In the genomic region with DNA sequence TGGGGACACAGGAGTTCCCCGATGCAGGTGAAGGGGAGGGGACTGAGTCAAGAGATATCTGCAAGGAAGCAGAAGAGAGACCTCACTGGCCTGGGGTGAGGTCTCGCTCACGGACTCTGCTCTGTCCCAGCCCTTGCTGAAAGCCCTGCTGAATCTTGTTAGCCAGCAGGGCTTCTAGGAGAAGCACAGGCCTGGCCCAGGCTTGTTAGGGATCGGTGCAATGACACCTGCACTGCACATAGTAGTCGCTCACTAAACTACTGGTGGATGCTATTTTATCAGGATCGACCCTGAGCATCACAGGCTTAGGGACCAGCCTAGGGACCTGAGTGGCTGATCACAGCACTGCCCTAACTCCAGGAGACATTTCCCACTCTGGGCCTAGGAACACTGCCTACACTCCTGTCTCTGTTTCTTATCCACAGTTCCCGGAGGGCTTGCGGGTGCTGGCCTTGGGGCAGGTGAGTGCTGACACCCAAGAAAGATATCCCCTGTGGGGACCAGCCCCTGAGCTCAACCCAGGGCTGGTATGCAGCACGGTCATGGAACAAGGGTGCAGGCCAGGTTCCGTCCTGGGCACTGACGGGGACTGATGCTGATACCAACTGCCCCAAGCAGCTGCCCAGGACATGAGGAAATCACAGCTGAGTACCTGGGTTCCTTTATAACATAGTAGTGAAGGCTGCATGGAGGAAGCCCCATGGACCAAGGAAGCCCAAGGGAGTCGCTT, we compare ENCODE assay signal across 23 cellular contexts. TPM values are rescaled to one million over a fixed set of nuclear protein-coding genes. Genes with fewer than 3 reads are reported as not detected.
"Had no signal": no experiment of that assay in that cellular context is flagged by ENCODE, and none has a peak within 500 bp of the region (broad histone marks: within the 10 kb centered on the region; RNA-seq: fewer than 3 reads in every experiment).

No MANE protein-coding gene starts in this region.

- DNase-seq: activated CD4-positive, alpha-beta T cell treated with anti-CD3 and anti-CD28 coated beads for 36 hours; activated CD4-positive, alpha-beta T cell treated with anti-CD3 and anti-CD28 coated beads, Interleukin-2, amount 50 U/mL, for 48 hours; activated naive CD4-positive, alpha-beta T cell; activated naive CD8-positive, alpha-beta T cell treated with anti-CD3 and anti-CD28 coated beads for 36 hours; amygdala; cortex of kidney; erythroblast; gastrocnemius medialis; heart left ventricle; naive B cell; sigmoid colon; stimulated activated CD4-positive, alpha-beta T cell treated with anti-CD3 and anti-CD28 coated beads, Interleukin-4, amount 100 ng/mL, for 24 hours; stomach had no signal

- H3K27ac Mint-ChIP-seq: activated CD4-positive, alpha-beta T cell treated with anti-CD3 and anti-CD28 coated beads for 36 hours; activated naive CD8-positive, alpha-beta T cell treated with anti-CD3 and anti-CD28 coated beads for 36 hours; memory B cell; stimulated activated effector memory CD8-positive, alpha-beta T cell treated with anti-CD3 and anti-CD28 coated beads, Interleukin-12 subunit alpha, Interleukin-12 subunit beta, amount 100 ng/mL, for 72 hours; T-helper 2 cell treated with Interferon-gamma antibody and Interleukin-4, amounts not matched to agents 5 μg/mL and 100 μg/mL, for 36 hours had no signal

- ATAC-seq: activated CD4-positive, alpha-beta T cell treated with anti-CD3 and anti-CD28 coated beads for 36 hours; gastrocnemius medialis; heart left ventricle; left lung; pancreas; stimulated activated effector memory CD8-positive, alpha-beta T cell treated with anti-CD3 and anti-CD28 coated beads, Interleukin-12 subunit alpha, Interleukin-12 subunit beta, amount 100 ng/mL, for 72 hours; WTC11 had no signal

- H3K9me3 Mint-ChIP-seq: activated naive CD8-positive, alpha-beta T cell treated with anti-CD3 and anti-CD28 coated beads for 36 hours; central memory CD8-positive, alpha-beta T cell; memory B cell; naive B cell; neural progenitor cell; stimulated activated effector memory CD8-positive, alpha-beta T cell treated with anti-CD3 and anti-CD28 coated beads, Interleukin-12 subunit alpha, Interleukin-12 subunit beta, amount 100 ng/mL, for 72 hours; T-helper 2 cell treated with Interferon-gamma antibody and Interleukin-4, amounts not matched to agents 5 μg/mL and 100 μg/mL, for 36 hours; WTC11 had no signal

- H3K36me3 Mint-ChIP-seq: activated naive CD8-positive, alpha-beta T cell treated with anti-CD3 and anti-CD28 coated beads for 36 hours; brain; memory B cell; naive B cell; neural progenitor cell; stimulated activated effector memory CD8-positive, alpha-beta T cell treated with anti-CD3 and anti-CD28 coated beads, Interleukin-12 subunit alpha, Interleukin-12 subunit beta, amount 100 ng/mL, for 72 hours; WTC11 had no signal

- H3K4me1 ChIP-seq: left lung had no signal

- H3K36me3 ChIP-seq: gastrocnemius medialis, neural progenitor cell had no signal

- H3K27me3 ChIP-seq: gastrocnemius medialis, heart left ventricle, left lung, neural progenitor cell, pancreas, sigmoid colon, stomach had no signal

- H3K4me1 Mint-ChIP-seq: activated CD4-positive, alpha-beta T cell treated with anti-CD3 and anti-CD28 coated beads for 36 hours; activated naive CD8-positive, alpha-beta T cell treated with anti-CD3 and anti-CD28 coated beads for 36 hours; central memory CD8-positive, alpha-beta T cell; memory B cell; naive B cell; stimulated activated effector memory CD8-positive, alpha-beta T cell treated with anti-CD3 and anti-CD28 coated beads, Interleukin-12 subunit alpha, Interleukin-12 subunit beta, amount 100 ng/mL, for 72 hours had no signal

- H3K27ac ChIP-seq: heart left ventricle, left lung, neural progenitor cell, pancreas had no signal

- H3K9me3 ChIP-seq: gastrocnemius medialis, heart left ventricle, left lung, pancreas, sigmoid colon, stomach had no signal

- H3K4me3 Mint-ChIP-seq: activated CD4-positive, alpha-beta T cell treated with anti-CD3 and anti-CD28 coated beads for 36 hours; activated naive CD8-positive, alpha-beta T cell treated with anti-CD3 and anti-CD28 coated beads for 36 hours; brain; central memory CD8-positive, alpha-beta T cell; memory B cell; naive B cell; neural progenitor cell; stimulated activated effector memory CD8-positive, alpha-beta T cell treated with anti-CD3 and anti-CD28 coated beads, Interleukin-12 subunit alpha, Interleukin-12 subunit beta, amount 100 ng/mL, for 72 hours; T-helper 2 cell treated with Interferon-gamma antibody and Interleukin-4, amounts not matched to agents 5 μg/mL and 100 μg/mL, for 36 hours; WTC11 had no signal

- H3K4me3 ChIP-seq: gastrocnemius medialis, heart left ventricle, left lung, neural progenitor cell, pancreas, sigmoid colon, stomach had no signal

- H3K27me3 Mint-ChIP-seq: activated CD4-positive, alpha-beta T cell treated with anti-CD3 and anti-CD28 coated beads for 36 hours had no signal

RNA-seq across cellular contexts. Expression of gene ELN, which starts 13.0 kb away (rescaled TPM):
- total RNA-seq: activated CD4-positive, alpha-beta T cell treated with anti-CD3 and anti-CD28 coated beads for 36 hours; activated naive CD8-positive, alpha-beta T cell treated with anti-CD3 and anti-CD28 coated beads for 36 hours; mononuclear cell had no signal
